8 cellular contexts compared by ENCODE assay signal in the genomic region with DNA sequence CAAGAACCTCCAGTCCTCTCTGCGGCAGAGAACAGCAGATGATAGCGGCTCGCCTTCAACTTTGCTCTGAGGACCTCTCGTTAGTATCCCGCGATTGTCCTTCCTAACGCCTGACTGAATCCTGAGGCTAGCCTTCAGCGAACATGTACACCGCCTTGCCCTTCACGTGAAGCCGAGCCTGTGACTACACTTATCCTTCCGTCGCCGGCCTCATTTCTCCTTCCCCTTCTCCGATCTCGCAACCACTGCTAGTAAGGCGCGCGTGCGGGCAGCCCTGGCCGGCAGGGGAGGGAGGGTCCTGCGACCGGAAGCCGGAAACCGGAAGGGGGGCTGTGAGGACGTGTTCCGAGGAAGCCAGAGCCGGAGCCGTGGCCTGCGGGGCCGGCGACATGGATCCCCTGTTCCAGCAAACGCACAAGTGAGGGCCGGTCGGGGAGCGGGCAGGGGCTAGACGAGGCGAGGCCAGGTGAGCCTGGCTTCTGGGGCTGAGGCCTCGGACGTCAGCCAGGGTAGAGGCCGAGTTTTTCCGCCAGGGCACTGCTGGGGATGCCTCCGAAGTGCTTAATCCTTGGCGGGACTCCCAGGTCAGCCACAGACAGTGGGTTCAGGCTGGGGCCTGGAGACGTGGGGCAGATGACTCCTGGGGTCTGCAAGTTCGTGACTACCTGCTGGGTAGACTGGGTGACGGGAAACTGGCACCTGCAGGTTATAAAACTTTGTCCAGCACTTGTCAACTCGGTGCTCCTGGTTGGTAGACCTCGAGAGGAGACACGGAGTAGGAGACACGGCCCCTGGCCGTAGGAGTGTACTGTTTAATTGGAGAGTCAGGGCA. TPM values are rescaled to one million over a fixed set of nuclear protein-coding genes. Genes with fewer than 3 reads are reported as not detected.
DNase-seq lines count a peak whose midpoint lies in the region; ATAC-seq and TF ChIP-seq lines count a peak whose summit lies in the region.

A gene (plus strand): TSS at position 357 of the 832 bp plus-strand sequence. CDS start 33 bp downstream, at position 390.

- no peaks in the 10 kb centered on the region for H3K27me3 ChIP-seq in kidney epithelial cell (ENCODE audit: control insufficient read depth, insufficient read depth, low read length)

- H3K4me3 ChIP-seq in AG10803 (ENCODE audit: low read length) (peak within 1 kb of the TSS; percentile 94), kidney epithelial cell (ENCODE audit: low read depth, low read length) (peak within 1 kb of the TSS; percentile 88)

- DNase-seq in AG10803 (ENCODE audit: low read depth): peak; percentile 85
- peak; percentile 85 to 94 for DNase-seq in NCI-H446 (lab: John Stamatoyannopoulos, UW)
- DNase-seq in activated CD4-positive, CD25-positive, alpha-beta regulatory T cell treated with anti-CD3 and anti-CD28 coated beads, Interleukin-2, amount 50 U/mL, for 72 hours: peak; percentile 95
- DNase-seq in cerebellar cortex (ENCODE audit: low spot score): peak; percentile 93
- DNase-seq in kidney epithelial cell (ENCODE audit: low read depth): peak; percentile 60
- peak; percentile 94 for DNase-seq in stimulated activated CD4-positive, alpha-beta T cell treated with anti-CD3 and anti-CD28 coated beads, Interleukin-15, amount 100 ng/mL, for 24 hours

- H3K36me3 ChIP-seq in kidney epithelial cell (ENCODE audit: control insufficient read depth, insufficient read depth, low read length): no peaks in the 10 kb centered on the region

- ATAC-seq in GM19035 (IDR thresholded peaks at IDR 0.05; ENCODE audit: unreplicated experiment) (peak; percentile 94), HG03342 (IDR thresholded peaks at IDR 0.05; ENCODE audit: unreplicated experiment) (peak; percentile 89)

- TF ChIP-seq CTCF in AG10803 (conservative IDR thresholded peaks at IDR 0.05; ENCODE audit: low read length) (no peak), kidney epithelial cell (IDR thresholded peaks at IDR 0.05; ENCODE audit: insufficient read depth, low read length, poor library complexity, severe bottlenecking) (no peak)

RNA-seq across cellular contexts. Expression of the gene that starts here (rescaled TPM):
- 36.7 and 37.4 TPM in 2 replicates for total RNA-seq in kidney epithelial cell

Comparison
In these comparisons a context has a peak if more than half of its experiments do, and no peak if none do; other contexts are left out.
1. Peak in every context shown above with its lines: DNase-seq, ATAC-seq and H3K4me3 ChIP-seq.